Comparison of ENCODE assay signal across 7 cellular contexts in the genomic region with DNA sequence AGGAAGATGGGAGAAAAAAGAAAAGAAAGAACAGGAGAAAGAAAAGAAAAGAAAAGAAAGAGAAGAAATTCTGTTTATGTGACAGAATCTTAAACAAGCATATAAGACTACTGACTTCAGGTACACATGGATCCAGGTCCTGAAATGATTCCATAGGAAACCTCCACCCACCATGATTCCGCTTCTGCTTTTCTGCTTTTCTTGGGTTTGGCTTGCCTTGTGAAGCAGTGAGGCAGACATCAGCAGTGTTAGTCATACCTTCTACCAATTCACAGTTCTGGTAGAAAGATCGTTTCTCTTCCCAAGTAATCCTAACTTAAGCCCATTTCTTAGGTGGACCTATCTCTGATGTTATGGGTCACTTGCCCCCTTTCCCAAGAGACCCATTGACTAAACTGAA.
"Had no signal": no experiment of that assay in that cellular context is flagged by ENCODE, and none has a peak within 500 bp of the region (broad histone marks: within the 10 kb centered on the region; RNA-seq: fewer than 3 reads in every experiment).

No MANE protein-coding gene starts in this region.

- H3K27me3 Mint-ChIP-seq: IgD-negative memory B cell had no signal

- H3K4me3 Mint-ChIP-seq: IgD-negative memory B cell had no signal

- H3K4me1 Mint-ChIP-seq: IgD-negative memory B cell had no signal

- H3K4me3 ChIP-seq: K562 had no signal

- H3K27ac ChIP-seq: HL-60, KMS-11 had no signal

- DNase-seq: IMR-90, KBM-7, KG1 had no signal

- H3K36me3 Mint-ChIP-seq: IgD-negative memory B cell had no signal
